Comparison of ENCODE assay signal across 2 cellular contexts in genomic region chr12:131239384-131240094, GRCh38.
TF ChIP-seq lines count a peak whose summit lies in the region.

No MANE protein-coding gene starts in this region.

TF ChIP-seq in neural cell, 6 proteins besides CTCF, POLR2A, EP300 and RAD21 (continued from another document):
- no peak for TF ChIP-seq REST (IDR thresholded peaks at IDR 0.05; ENCODE audit: borderline replicate concordance)
- no peak for TF ChIP-seq MXI1 (conservative IDR thresholded peaks at IDR 0.05; ENCODE audit: poor library complexity, severe bottlenecking)
- TF ChIP-seq SMC3 (conservative IDR thresholded peaks at IDR 0.05; ENCODE audit: poor library complexity) = no peak

TF ChIP-seq in HepG2, 621 proteins besides CTCF, POLR2A, EP300 and RAD21 (continued from another document):
- no peak for TF ChIP-seq RERE (CRISPR knock-in tag; IDR thresholded peaks at IDR 0.05; ENCODE audit: low read depth)
- TF ChIP-seq ZBTB7B (CRISPR knock-in tag; IDR thresholded peaks at IDR 0.05) = no peak
- no peak for TF ChIP-seq CEBPG (CRISPR knock-in tag; IDR thresholded peaks at IDR 0.05)
- no peak for TF ChIP-seq XRCC5 (optimal IDR thresholded peaks at IDR 0.05; ENCODE audit: low read length)
- no peak for TF ChIP-seq MATR3 (CRISPR knock-in tag; IDR thresholded peaks at IDR 0.05)
- no peak for TF ChIP-seq ZNF569 (CRISPR knock-in tag; IDR thresholded peaks at IDR 0.05; ENCODE audit: borderline replicate concordance)
- TF ChIP-seq LRRFIP1 (CRISPR knock-in tag; conservative IDR thresholded peaks at IDR 0.05) = no peak
- TF ChIP-seq NFIC (IDR thresholded peaks at IDR 0.05; ENCODE audit: low read length) = no peak
- TF ChIP-seq SNRNP70 (IDR thresholded peaks at IDR 0.05; ENCODE audit: low read depth, low read length) = no peak
